Comparison of ENCODE assay signal across 11 cellular contexts in the genomic region with DNA sequence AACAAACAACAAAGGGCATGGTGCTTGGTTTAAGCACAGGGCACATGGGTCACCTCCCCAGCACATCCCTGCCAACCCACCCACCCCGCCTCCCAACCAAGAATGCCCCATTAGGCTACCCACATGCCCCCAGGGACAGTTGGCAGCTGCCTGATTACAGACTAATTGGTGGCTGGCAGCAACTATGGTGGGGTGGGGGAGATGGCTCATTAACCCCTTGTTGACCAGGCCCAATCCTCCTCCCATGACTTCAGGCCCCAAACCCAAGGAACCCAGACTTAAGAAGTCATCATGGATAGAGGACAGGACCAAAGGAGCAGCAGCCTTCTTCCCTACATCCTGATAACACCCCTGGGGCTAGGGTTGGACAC. TPM values are rescaled to one million over a fixed set of nuclear protein-coding genes. Genes with fewer than 3 reads are reported as not detected.
DNase-seq lines count a peak whose midpoint lies in the region; ATAC-seq and TF ChIP-seq lines count a peak whose summit lies in the region.
"Had no signal": no experiment of that assay in that cellular context is flagged by ENCODE, and none has a peak within 500 bp of the region (broad histone marks: within the 10 kb centered on the region; RNA-seq: fewer than 3 reads in every experiment).

No MANE protein-coding gene starts in this region.

- H4K20me1 ChIP-seq in Loucy (ENCODE audit: insufficient read depth, low read length, poor library complexity, severe bottlenecking), result peaks cover 13% of the 10 kb centered on the region
- no peaks in the 10 kb centered on the region for H4K20me1 ChIP-seq in MM.1S (ENCODE audit: insufficient read depth, low read length)

- no peak overlapping the region for H3K27ac ChIP-seq in MM.1S (ENCODE audit: low read length)
- H3K27ac ChIP-seq: neutrophil had no signal

- H3K4me1 Mint-ChIP-seq in activated CD8-positive, alpha-beta T cell treated with anti-CD3 and anti-CD28 coated beads, Interleukin-2, amount 10 ng/mL, durations not matched to agents 7 days and 5 days (ENCODE audit: low read depth), result peaks cover 27% of the 10 kb centered on the region
- H3K4me1 Mint-ChIP-seq in natural killer cell treated with Interleukin-12 subunit alpha and Interleukin-12 subunit beta and Interleukin-15 and Interleukin-18, amount 100 ng/mL, for 72 hours (ENCODE audit: low read depth in 2 of 2), result peaks cover 15 to 20% of the 10 kb centered on the region in 2 donors

- no peaks in the 10 kb centered on the region for H3K9me3 ChIP-seq in Loucy (ENCODE audit: insufficient read depth, low read depth, low read length)
- no peaks in the 10 kb centered on the region for H3K9me3 ChIP-seq in MM.1S (replicated peaks; ENCODE audit: insufficient read depth, low read length)
- H3K9me3 ChIP-seq: neutrophil had no signal

- no peaks in the 10 kb centered on the region for H3K27me3 Mint-ChIP-seq in activated CD8-positive, alpha-beta T cell treated with anti-CD3 and anti-CD28 coated beads, Interleukin-2, amount 10 ng/mL, durations not matched to agents 7 days and 5 days (ENCODE audit: low read depth)
- no peaks in the 10 kb centered on the region for H3K27me3 Mint-ChIP-seq in natural killer cell treated with Interleukin-12 subunit alpha and Interleukin-12 subunit beta and Interleukin-15 and Interleukin-18, amount 100 ng/mL, for 72 hours
- H3K27me3 Mint-ChIP-seq: activated CD8-positive, alpha-beta memory T cell treated with anti-CD3 and anti-CD28 coated beads, Interleukin-2, amount 10 ng/mL, durations not matched to agents 7 days and 5 days had no signal

- H3K4me1 ChIP-seq in Loucy (ENCODE audit: insufficient read depth, low read length, poor library complexity, severe bottlenecking) (peaks cover 55% of the 10 kb centered on the region), MM.1S (ENCODE audit: low read length) (peaks cover 8% of the 10 kb centered on the region; the same call in 1 of the 2 replicates)

- peak overlapping the region; percentile 66 for H3K4me3 Mint-ChIP-seq in activated CD8-positive, alpha-beta T cell treated with anti-CD3 and anti-CD28 coated beads, Interleukin-2, amount 10 ng/mL, durations not matched to agents 7 days and 5 days
- peak overlapping the region; percentile 53 for H3K4me3 Mint-ChIP-seq in natural killer cell treated with Interleukin-12 subunit alpha and Interleukin-12 subunit beta and Interleukin-15 and Interleukin-18, amount 100 ng/mL, for 72 hours

- CTCF ChIA-PET in activated CD8-positive, alpha-beta T cell treated with anti-CD3 and anti-CD28 coated beads, Interleukin-2, amount 10 ng/mL, durations not matched to agents 7 days and 5 days (lab: Charles Lee), result interaction anchor here (0.9 to 1.3 kb wide), 3 partner anchors 10 to 186 kb away, joined by 3 to 5 read pairs (median 3); no protein-coding TSS in a partner anchor

- H3K36me3 ChIP-seq in Loucy (ENCODE audit: insufficient read depth, low read length) (no peaks in the 10 kb centered on the region), MM.1S (replicated peaks; ENCODE audit: insufficient read depth, low read length) (no peaks in the 10 kb centered on the region)
- H3K36me3 ChIP-seq: neutrophil had no signal

- POLR2A ChIA-PET in activated CD8-positive, alpha-beta T cell treated with anti-CD3 and anti-CD28 coated beads, Interleukin-2, amount 10 ng/mL, durations not matched to agents 7 days and 5 days (lab: Charles Lee), result interaction anchor here (3.8 kb wide), 1 partner anchor 27 kb away, joined by 12 read pairs; a partner anchor contains a TSS

- H3K9ac ChIP-seq in Loucy (ENCODE audit: low read depth, low read length, poor library complexity, severe bottlenecking) (peak overlapping the region; percentile 64), MM.1S (ENCODE audit: low read length) (no peak overlapping the region)

- H3F3A ChIP-seq in Loucy (ENCODE audit: low read depth) (no peaks in the 10 kb centered on the region), MM.1S (ENCODE audit: insufficient read depth, low read length) (no peaks in the 10 kb centered on the region)

- H3K4me3 ChIP-seq in Loucy (ENCODE audit: low read length, poor library complexity, severe bottlenecking), result peak overlapping the region; percentile 74
- no peak overlapping the region for H3K4me3 ChIP-seq in MM.1S (ENCODE audit: low read length)

- H3K79me2 ChIP-seq in Loucy (ENCODE audit: insufficient read depth, low read length) (peaks cover 35% of the 10 kb centered on the region; the same call in 1 of the 2 replicates), MM.1S (ENCODE audit: low read length) (no peaks in the 10 kb centered on the region)

- no peak for TF ChIP-seq CTCF in Loucy (conservative IDR thresholded peaks at IDR 0.05; ENCODE audit: low read length)
- no peak for TF ChIP-seq CTCF in MM.1S (IDR thresholded peaks at IDR 0.05; ENCODE audit: low read length)

- DNase-seq in NCI-H748 (lab: John Stamatoyannopoulos, UW; ENCODE audit: unreplicated experiment) (peak; percentile 75), NCI-H748 treated with DMSO at 0.1 percent for 48 hours (lab: John Stamatoyannopoulos, UW) (no peak), MM.1S (no peak)
- no peak for DNase-seq in activated CD8-positive, alpha-beta T cell treated with anti-CD3 and anti-CD28 coated beads, Interleukin-2, amount 10 ng/mL, durations not matched to agents 7 days and 5 days
- DNase-seq in natural killer cell treated with Interleukin-12 subunit alpha and Interleukin-12 subunit beta and Interleukin-15 and Interleukin-18, amount 100 ng/mL, for 72 hours (ENCODE audit: low spot score), result no peak
- no peak for DNase-seq in activated effector memory CD4-positive, alpha-beta T cell treated with anti-CD3 and anti-CD28 coated beads, Interleukin-2, amount 50 U/mL, for 16 hours
- DNase-seq in effector CD8-positive, alpha-beta T cell (lab: John Stamatoyannopoulos, UW), result no peak
- DNase-seq: activated CD8-positive, alpha-beta memory T cell treated with anti-CD3 and anti-CD28 coated beads, Interleukin-2, amount 10 ng/mL, durations not matched to agents 7 days and 5 days; caudate nucleus had no signal

- no peak overlapping the region for H3K27ac Mint-ChIP-seq in activated CD8-positive, alpha-beta T cell treated with anti-CD3 and anti-CD28 coated beads, Interleukin-2, amount 10 ng/mL, durations not matched to agents 7 days and 5 days
- H3K27ac Mint-ChIP-seq in natural killer cell treated with Interleukin-12 subunit alpha and Interleukin-12 subunit beta and Interleukin-15 and Interleukin-18, amount 100 ng/mL, for 72 hours, result no peak overlapping the region
- H3K27ac Mint-ChIP-seq: activated CD8-positive, alpha-beta memory T cell treated with anti-CD3 and anti-CD28 coated beads, Interleukin-2, amount 10 ng/mL, durations not matched to agents 7 days and 5 days had no signal

- no peaks in the 10 kb centered on the region for H3K36me3 Mint-ChIP-seq in activated CD8-positive, alpha-beta T cell treated with anti-CD3 and anti-CD28 coated beads, Interleukin-2, amount 10 ng/mL, durations not matched to agents 7 days and 5 days (ENCODE audit: low read depth)
- H3K36me3 Mint-ChIP-seq in natural killer cell treated with Interleukin-12 subunit alpha and Interleukin-12 subunit beta and Interleukin-15 and Interleukin-18, amount 100 ng/mL, for 72 hours, result no peaks in the 10 kb centered on the region
- H3K36me3 Mint-ChIP-seq: activated CD8-positive, alpha-beta memory T cell treated with anti-CD3 and anti-CD28 coated beads, Interleukin-2, amount 10 ng/mL, durations not matched to agents 7 days and 5 days had no signal

- H2AFZ ChIP-seq in Loucy (ENCODE audit: low read length), result no peak overlapping the region
- no peak overlapping the region for H2AFZ ChIP-seq in MM.1S (ENCODE audit: low read length)

- H3K27me3 ChIP-seq in Loucy (ENCODE audit: insufficient read depth, low read length, poor library complexity, severe bottlenecking), result no peaks in the 10 kb centered on the region
- H3K27me3 ChIP-seq in MM.1S (replicated peaks; ENCODE audit: insufficient read depth, low read length), result no peaks in the 10 kb centered on the region

- no peaks in the 10 kb centered on the region for H3K9me2 ChIP-seq in Loucy (replicated peaks; ENCODE audit: low read depth, low read length)
- H3K9me2 ChIP-seq in MM.1S (replicated peaks; ENCODE audit: insufficient read depth, low read length), result no peaks in the 10 kb centered on the region

- no peaks in the 10 kb centered on the region for H3K9me3 Mint-ChIP-seq in activated CD8-positive, alpha-beta T cell treated with anti-CD3 and anti-CD28 coated beads, Interleukin-2, amount 10 ng/mL, durations not matched to agents 7 days and 5 days (ENCODE audit: insufficient read depth)
- no peaks in the 10 kb centered on the region for H3K9me3 Mint-ChIP-seq in natural killer cell treated with Interleukin-12 subunit alpha and Interleukin-12 subunit beta and Interleukin-15 and Interleukin-18, amount 100 ng/mL, for 72 hours

- no peak for ATAC-seq in activated CD8-positive, alpha-beta T cell treated with anti-CD3 and anti-CD28 coated beads, Interleukin-2, amount 10 ng/mL, durations not matched to agents 7 days and 5 days
- no peak for ATAC-seq in natural killer cell treated with Interleukin-12 subunit alpha and Interleukin-12 subunit beta and Interleukin-15 and Interleukin-18, amount 100 ng/mL, for 72 hours
- ATAC-seq: activated CD8-positive, alpha-beta memory T cell treated with anti-CD3 and anti-CD28 coated beads, Interleukin-2, amount 10 ng/mL, durations not matched to agents 7 days and 5 days had no signal

- H3K4me2 ChIP-seq in Loucy (ENCODE audit: low read depth, low read length, poor library complexity, severe bottlenecking) (peak overlapping the region; percentile 77), MM.1S (ENCODE audit: low read depth, low read length) (no peak overlapping the region)

RNA-seq across cellular contexts. Expression of a gene that starts 1.3 kb away (rescaled TPM):
- 1 to 10 TPM; 4.7 to 6.2 TPM for total RNA-seq in activated CD8-positive, alpha-beta T cell treated with anti-CD3 and anti-CD28 coated beads, Interleukin-2, amount 10 ng/mL, durations not matched to agents 7 days and 5 days
- 1 to 10 TPM in 1 of 2 donors, under 1 TPM in 1; 0.62 to 2.0 TPM for total RNA-seq in natural killer cell treated with Interleukin-12 subunit alpha and Interleukin-12 subunit beta and Interleukin-15 and Interleukin-18, amount 100 ng/mL, for 72 hours

RNA-seq across cellular contexts. Expression of a gene that starts 27.4 kb away (rescaled TPM):
- 10 to 100 TPM; 71.5 to 74.4 TPM for total RNA-seq in activated CD8-positive, alpha-beta T cell treated with anti-CD3 and anti-CD28 coated beads, Interleukin-2, amount 10 ng/mL, durations not matched to agents 7 days and 5 days
- 10 to 100 TPM; 56.7 to 80.3 TPM for total RNA-seq in natural killer cell treated with Interleukin-12 subunit alpha and Interleukin-12 subunit beta and Interleukin-15 and Interleukin-18, amount 100 ng/mL, for 72 hours
